Comparison of ENCODE assay signal across 5 cellular contexts in the genomic region with DNA sequence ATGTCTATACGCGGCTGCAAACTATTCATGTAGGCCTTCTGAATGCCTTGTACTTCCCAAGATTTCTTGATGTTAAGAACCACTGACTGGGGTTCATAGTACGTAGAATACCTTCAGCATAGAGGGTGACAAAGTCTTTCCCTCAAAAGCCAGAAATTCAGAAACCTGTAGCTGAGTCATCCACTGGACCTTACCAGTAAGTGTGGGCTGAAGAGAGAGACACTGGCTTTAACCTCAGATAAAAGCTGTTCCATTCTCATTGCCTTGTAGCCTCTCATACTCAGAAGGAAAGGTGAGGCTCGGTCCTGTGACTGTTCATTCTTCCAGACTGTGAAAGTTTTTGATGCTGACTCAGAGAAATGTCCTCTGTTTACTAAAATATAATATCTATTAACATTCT. TPM values are rescaled to one million over a fixed set of nuclear protein-coding genes. Genes with fewer than 3 reads are reported as not detected.
"Had no signal": no experiment of that assay in that cellular context is flagged by ENCODE, and none has a peak within 500 bp of the region (broad histone marks: within the 10 kb centered on the region; RNA-seq: fewer than 3 reads in every experiment).

No MANE protein-coding gene starts in this region.

RNA-seq across cellular contexts. Expression of a gene that starts 9.5 kb away (rescaled TPM):
- total RNA-seq: HepG2, HT-29, HT1080, IMR-90, K562 had no signal
